ENCODE assay signal across 16 cellular contexts in the genomic region with DNA sequence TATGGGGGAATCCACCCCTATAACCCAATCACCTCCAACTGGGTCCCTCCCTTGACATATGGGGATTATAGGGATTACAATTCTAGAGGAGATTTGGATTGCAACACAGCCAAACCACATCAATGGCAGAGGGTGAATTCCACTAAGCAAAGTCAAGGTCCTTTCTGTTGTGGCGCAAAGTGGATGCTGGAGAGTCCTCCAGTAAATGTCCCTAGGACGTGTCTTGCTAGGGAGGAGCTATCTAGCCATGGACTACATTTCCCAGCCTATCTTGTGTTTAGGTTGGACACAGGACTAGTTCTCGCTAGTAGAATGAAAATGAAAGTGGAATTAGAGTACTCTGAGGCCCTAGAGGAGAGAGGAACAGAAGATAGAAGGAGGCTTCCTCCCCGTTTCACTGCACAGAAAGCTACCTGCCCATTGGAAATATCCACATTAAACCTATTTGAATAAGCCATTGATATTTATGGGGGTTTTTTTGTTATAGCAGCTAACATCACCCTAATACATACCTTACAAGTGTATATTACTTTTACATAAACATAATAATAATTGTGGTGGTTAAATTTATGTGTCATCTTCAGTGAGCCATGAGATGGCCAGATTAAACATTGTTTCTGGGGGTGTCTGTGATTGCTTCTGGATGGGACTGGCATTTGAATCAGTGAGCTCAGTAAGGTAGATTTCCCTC. TPM values are rescaled to one million over a fixed set of nuclear protein-coding genes. Genes with fewer than 3 reads are reported as not detected.
DNase-seq lines count a peak whose midpoint lies in the region; ATAC-seq, FAIRE-seq and TF ChIP-seq lines count a peak whose summit lies in the region.
"Had no signal": no experiment of that assay in that cellular context is flagged by ENCODE, and none has a peak within 500 bp of the region (broad histone marks: within the 10 kb centered on the region; RNA-seq: fewer than 3 reads in every experiment).

No MANE protein-coding gene starts in this region.

- no peaks in the 10 kb centered on the region for H3K9me3 ChIP-seq in HepG2 (ENCODE audit: low read length)
- H3K9me3 ChIP-seq in right lobe of liver: no peaks in the 10 kb centered on the region
- peaks cover 4% of the 10 kb centered on the region for H3K9me3 ChIP-seq in WERI-Rb-1 (ENCODE audit: severe bottlenecking)
- H3K9me3 ChIP-seq in SK-N-SH: no peaks in the 10 kb centered on the region
- H3K9me3 ChIP-seq: HAP-1 had no signal

- in situ Hi-C loops in HepG2 (cut with HindIII; ENCODE audit: extremely low pct_ligation_motif_present, low pct_unique_long_range_greater_than_20kb): no loop called here

- intact Hi-C loops in HepG2 (cut with micrococcal nuclease; ENCODE audit: unreplicated experiment): no loop called here
- intact Hi-C loops in right lobe of liver (cut with DNase I): no loop called here

- no peaks in the 10 kb centered on the region for H3K79me2 ChIP-seq in HepG2 (ENCODE audit: insufficient read depth, low read length)
- H3K79me2 ChIP-seq in SK-N-SH (ENCODE audit: insufficient read depth): no peaks in the 10 kb centered on the region

- no peaks in the 10 kb centered on the region for H3K9me2 ChIP-seq in SK-N-SH

- H3K36me3 ChIP-seq in HepG2 (replicated peaks in 1 of 2; ENCODE audit: control insufficient read depth in 1 of 2, insufficient read depth in 2 of 2, low read length in 2 of 2): no peaks in the 10 kb centered on the region
- H3K36me3 ChIP-seq in right lobe of liver: no peaks in the 10 kb centered on the region
- H3K36me3 ChIP-seq in WERI-Rb-1: no peaks in the 10 kb centered on the region
- no peaks in the 10 kb centered on the region for H3K36me3 ChIP-seq in SK-N-SH (replicated peaks in 1 of 2; ENCODE audit: control insufficient read depth in 1 of 2, insufficient read depth in 2 of 2, low read length in 1 of 2)
- H3K36me3 ChIP-seq: HAP-1 had no signal

- H4K20me1 ChIP-seq in HepG2 (ENCODE audit: insufficient read depth, low read length) (no peaks in the 10 kb centered on the region), SK-N-SH (ENCODE audit: insufficient read depth) (no peaks in the 10 kb centered on the region)

- TF ChIP-seq POLR2A in HepG2 (IDR thresholded peaks at IDR 0.05; ENCODE audit: insufficient read depth in 1 of 2, low read depth in 2 of 2, low read length in 2 of 2): no peak
- no peak for TF ChIP-seq POLR2A in right lobe of liver (IDR thresholded peaks at IDR 0.05)

- POLR2A ChIA-PET in HepG2 (lab: Yijun Ruan, JAX): interaction anchor here (1.6 kb wide), 1 partner anchor 11 kb away, joined by 3 read pairs; no protein-coding TSS in a partner anchor
- POLR2A ChIA-PET in SK-N-SH (lab: Yijun Ruan, JAX): interaction anchor here (0.5 kb wide), 1 partner anchor 73 kb away, joined by 3 read pairs; no protein-coding TSS in a partner anchor

- TF ChIP-seq RAD21 in HepG2 (CRISPR knock-in tag; IDR thresholded peaks at IDR 0.05) (no peak), SK-N-SH (IDR thresholded peaks at IDR 0.05; ENCODE audit: low read length) (no peak)

- BruUV-seq in HepG2 (replicated peaks; lab: Mats Ljungman, UMichigan): no TSS peak

- TF ChIP-seq CTCF in HepG2 (CRISPR knock-in tag; IDR thresholded peaks at IDR 0.05) (no peak), right lobe of liver (IDR thresholded peaks at IDR 0.05) (no peak), WERI-Rb-1 (IDR thresholded peaks at IDR 0.05; ENCODE audit: low read depth, low read length) (no peak), SK-N-SH (IDR thresholded peaks at IDR 0.05) (no peak)

- DNase-seq in HepG2 (ENCODE audit: low spot score) (peak; percentile 72), right lobe of liver (no peak), NAMALWA (ENCODE audit: low spot score) (peak; percentile 9), WERI-Rb-1 (peak; percentile 17), iPS-NIHi11 (ENCODE audit: low spot score) (no peak), SK-N-SH (no peak)
- DNase-seq: AML-193; CD4-positive, CD25-positive, alpha-beta regulatory T cell; NCI-H1105; NCI-H187; NCI-H446; NCI-H774; T-cell had no signal

- CTCF ChIA-PET in HepG2 (lab: Yijun Ruan, JAX; ENCODE audit: low intra/inter-chr PET ratio, low total read pairs): no interaction called here
- CTCF ChIA-PET in SK-N-SH (lab: Yijun Ruan, JAX): interaction anchor here (2.4 kb wide), 1 partner anchor 11 kb away, joined by 17 read pairs; no protein-coding TSS in a partner anchor

- H3K4me3 ChIP-seq in HepG2 (replicated peaks in 1 of 3; ENCODE audit: insufficient read depth in 1 of 3, low read depth in 2 of 3, low read length in 3 of 3) (no peak overlapping the region), right lobe of liver (no peak overlapping the region), WERI-Rb-1 (ENCODE audit: low read depth, low read length) (no peak overlapping the region), SK-N-SH (ENCODE audit: low read depth in 2 of 2, low read length in 1 of 2) (no peak overlapping the region)
- H3K4me3 ChIP-seq: HAP-1 had no signal

- H3K27me3 ChIP-seq in HepG2 (ENCODE audit: control insufficient read depth in 1 of 2, insufficient read depth in 2 of 2, low read length in 2 of 2): peaks cover 2 to 8% of the 10 kb centered on the region in 2 experiments; a peak in 1 of 5 replicates
- no peaks in the 10 kb centered on the region for H3K27me3 ChIP-seq in right lobe of liver
- H3K27me3 ChIP-seq in WERI-Rb-1 (ENCODE audit: insufficient read depth, low read depth, severe bottlenecking): peaks cover 1% of the 10 kb centered on the region
- no peaks in the 10 kb centered on the region for H3K27me3 ChIP-seq in SK-N-SH (ENCODE audit: insufficient read depth)

- 4% methylated on average over 4 of the region's 4 CpGs for WGBS in HepG2 (ENCODE audit: low lambda C conversion rate)
- 30% methylated on average over 3 of the region's 4 CpGs for WGBS in right lobe of liver (ENCODE audit: insufficient coverage, low coverage, low lambda C conversion rate, missing lambda C conversion rate)
- WGBS in SK-N-SH (ENCODE audit: low lambda C conversion rate): 6% methylated on average over 4 of the region's 4 CpGs

- FAIRE-seq in HepG2 (lab: Jason Lieb, UNC): no peak
- FAIRE-seq: GM18507 had no signal

- H3K9ac ChIP-seq in HepG2 (ENCODE audit: insufficient read depth, low read depth, low read length): no peak overlapping the region
- no peak overlapping the region for H3K9ac ChIP-seq in SK-N-SH

- H2AFZ ChIP-seq in HepG2 (ENCODE audit: low read length): no peak overlapping the region
- no peak overlapping the region for H2AFZ ChIP-seq in SK-N-SH (ENCODE audit: low read depth)

- ATAC-seq in HepG2 (peak; percentile 68), right lobe of liver (no peak), esophagus mucosa (no peak)
- ATAC-seq: T-cell had no signal

- H3K27ac ChIP-seq in HepG2 (ENCODE audit: extremely low read length, insufficient read depth, low read length) (no peak overlapping the region), right lobe of liver (no peak overlapping the region), WERI-Rb-1 (no peak overlapping the region), SK-N-SH (ENCODE audit: low read depth in 2 of 2, low read length in 1 of 2) (no peak overlapping the region)

- TF ChIP-seq EP300 in HepG2 (IDR thresholded peaks at IDR 0.05; ENCODE audit: low read depth in 2 of 2, low read length in 2 of 2): peak; percentile 42 to 56; a peak in 2 of 4 replicates
- TF ChIP-seq EP300 in HepG2 (CRISPR knock-in tag; IDR thresholded peaks at IDR 0.05; ENCODE audit: borderline replicate concordance): no peak
- no peak for TF ChIP-seq EP300 in SK-N-SH (IDR thresholded peaks at IDR 0.05; ENCODE audit: borderline replicate concordance in 1 of 2, low read depth in 1 of 2, low read length in 1 of 2)

- H3K4me2 ChIP-seq in HepG2 (ENCODE audit: low read depth, low read length): no peak overlapping the region; the same call in 1 of the 2 replicates
- no peak overlapping the region for H3K4me2 ChIP-seq in SK-N-SH

- H3F3A ChIP-seq in SK-N-SH (replicated peaks; ENCODE audit: insufficient read depth): no peaks in the 10 kb centered on the region

- H3K4me1 ChIP-seq in HepG2 (ENCODE audit: insufficient read depth, low read length) (peaks cover 26% of the 10 kb centered on the region), right lobe of liver (peaks cover 0 to 12% (median 0%) of the 10 kb centered on the region in 4 donors), SK-N-SH (ENCODE audit: control insufficient read depth in 1 of 2, insufficient read depth in 2 of 2, low read depth in 1 of 2, low read length in 1 of 2) (no peaks in the 10 kb centered on the region)
- H3K4me1 ChIP-seq: HAP-1 had no signal

TF ChIP-seq in HepG2, 621 proteins besides CTCF, POLR2A, EP300 and RAD21 (continues in another document):
- TF ChIP-seq ZNF562 (CRISPR knock-in tag; IDR thresholded peaks at IDR 0.05; ENCODE audit: borderline replicate concordance) (no peak), ZMYM3 (CRISPR knock-in tag; IDR thresholded peaks at IDR 0.05) (no peak)

RNA-seq across cellular contexts. Expression of gene ERCC4, which starts 56.7 kb away (rescaled TPM):
- total RNA-seq in HepG2 (2016; rRNA removed; fragmentation: Illumina TruSeq; extraction: Trizol) (15.2 and 27.9 TPM in 2 replicates), right lobe of liver (1 to 10 TPM; 3.4 to 7.3 (median 5.7) TPM), esophagus mucosa (5.3 TPM)
- total RNA-seq in HepG2 (2016; cell fraction: cytosol; rRNA removed; fragmentation: Illumina TruSeq; extraction: Trizol; ENCODE audit: low read depth): 15.7 and 17.8 TPM in 2 replicates
- total RNA-seq in HepG2 (2016; cell fraction: insoluble cytoplasmic fraction; rRNA removed; fragmentation: Illumina TruSeq; extraction: Trizol): 15.2 and 33.1 TPM in 2 replicates
- total RNA-seq in HepG2 (2016; cell fraction: membrane; rRNA removed; fragmentation: Illumina TruSeq; extraction: Trizol): 5.6 and 5.8 TPM in 2 replicates
- total RNA-seq in HepG2 (2016; cell fraction: nucleus; rRNA removed; fragmentation: Illumina TruSeq; extraction: Trizol): 13.3 and 14.1 TPM in 2 replicates
- polyA plus RNA-seq in HepG2 (2011; rRNA removed) (5.4 and 5.7 TPM in 2 replicates), SK-N-SH (2012; rRNA removed) (1.8 and 2.8 TPM in 2 replicates)
- 1.7 and 2.7 TPM in 2 replicates for polyA plus RNA-seq in HepG2 (2011; cell fraction: cytosol; rRNA removed)
- polyA plus RNA-seq in HepG2 (2011; cell fraction: nucleus; rRNA removed): 3.0 and 4.3 TPM in 2 replicates
- 6.4 and 8.2 TPM in 2 replicates for polyA plus RNA-seq in HepG2 (2012)
- polyA plus RNA-seq in HepG2 (2016; cell fraction: cytosol; fragmentation: Illumina TruSeq; extraction: Trizol; ENCODE audit: low read depth): 0.23 and 0.35 TPM in 2 replicates
- 8.7 and 9.8 TPM in 2 replicates for polyA plus RNA-seq in HepG2 (2016; cell fraction: insoluble cytoplasmic fraction; fragmentation: Illumina TruSeq; extraction: Trizol; ENCODE audit: low read depth)
- polyA plus RNA-seq in HepG2 (2016; cell fraction: membrane; fragmentation: Illumina TruSeq; extraction: Trizol; ENCODE audit: low read depth): 0.58 and 0.98 TPM in 2 replicates
- 8.7 and 13.2 TPM in 2 replicates for polyA plus RNA-seq in HepG2 (2016; cell fraction: nucleus; fragmentation: Illumina TruSeq; extraction: Trizol; ENCODE audit: insufficient read depth, low read depth)
- 26.2 and 26.7 TPM in 2 replicates for polyA minus RNA-seq in HepG2 (2011; rRNA and poly(A)+ RNA removed; ENCODE audit: low replicate concordance)
- 19.2 and 21.1 TPM in 2 replicates for polyA minus RNA-seq in HepG2 (2011; cell fraction: cytosol; rRNA and poly(A)+ RNA removed)
- 15.1 and 21.3 TPM in 2 replicates for polyA minus RNA-seq in HepG2 (2011; cell fraction: nucleus; rRNA and poly(A)+ RNA removed)
- polyA plus RNA-seq in SK-N-SH (2012; cell fraction: cytosol; rRNA removed): 2.0 and 2.4 TPM in 2 replicates
- 5.0 and 5.7 TPM in 2 replicates for polyA plus RNA-seq in SK-N-SH (2012; cell fraction: nucleus; rRNA removed)

Comparison
In these comparisons a context has a peak if more than half of its experiments do, and no peak if none do; other contexts are left out.
1. DNase-seq: peak in HepG2 (single experiment), NAMALWA (single experiment) and WERI-Rb-1 (single experiment); none in right lobe of liver (0 of 3), iPS-NIHi11 (single experiment) and SK-N-SH (single experiment).
2. Of the 25 proteins assayed by ChIP-seq in both HepG2 and SK-N-SH: peak only in HepG2: EP300 and FOSL2; only in SK-N-SH: none; in both: none; in neither: 23.